In genomic region chr5:59608745-59609144, GRCh38 we compare ENCODE assay signal across 11 cellular contexts.
DNase-seq lines count a peak whose midpoint lies in the region; ATAC-seq and TF ChIP-seq lines count a peak whose summit lies in the region.
"Had no signal": no experiment of that assay in that cellular context is flagged by ENCODE, and none has a peak within 500 bp of the region (broad histone marks: within the 10 kb centered on the region; RNA-seq: fewer than 3 reads in every experiment).

No MANE protein-coding gene starts in this region.

- H3K27me3 ChIP-seq in Loucy (ENCODE audit: insufficient read depth, low read length, poor library complexity, severe bottlenecking) (no peaks in the 10 kb centered on the region), foreskin keratinocyte (no peaks in the 10 kb centered on the region)

- H3K36me3 ChIP-seq in Loucy (ENCODE audit: insufficient read depth, low read length), result no peaks in the 10 kb centered on the region

- H2AFZ ChIP-seq in Loucy (ENCODE audit: low read length), result no peak overlapping the region

- H3K4me3 ChIP-seq in Loucy (ENCODE audit: low read length, poor library complexity, severe bottlenecking), result peak overlapping the region; percentile 18

- H3K4me2 ChIP-seq in Loucy (ENCODE audit: low read depth, low read length, poor library complexity, severe bottlenecking), result peak overlapping the region; percentile 58

- H3F3A ChIP-seq in Loucy (ENCODE audit: low read depth), result no peaks in the 10 kb centered on the region

- no peaks in the 10 kb centered on the region for H3K9me2 ChIP-seq in Loucy (replicated peaks; ENCODE audit: low read depth, low read length)

- no peaks in the 10 kb centered on the region for H4K20me1 ChIP-seq in Loucy (ENCODE audit: insufficient read depth, low read length, poor library complexity, severe bottlenecking)

- no peaks in the 10 kb centered on the region for H3K9me3 ChIP-seq in Loucy (ENCODE audit: insufficient read depth, low read depth, low read length)

- no peak overlapping the region for H3K27ac ChIP-seq in foreskin keratinocyte

- no peak overlapping the region for H3K9ac ChIP-seq in Loucy (ENCODE audit: low read depth, low read length, poor library complexity, severe bottlenecking)

- peak; percentile 23 to 60 for ATAC-seq in activated CD4-positive, CD25-positive, alpha-beta regulatory T cell treated with anti-CD3 and anti-CD28 coated beads, Interleukin-2, amount 50 U/mL, for 24 hours
- ATAC-seq in foreskin keratinocyte (peak; percentile 54), HG02970 (IDR thresholded peaks at IDR 0.05; ENCODE audit: low FRiP score, unreplicated experiment) (no peak)
- ATAC-seq: right cardiac atrium had no signal

- H3K4me1 ChIP-seq in Loucy (ENCODE audit: insufficient read depth, low read length, poor library complexity, severe bottlenecking), result peaks cover 21% of the 10 kb centered on the region
- H3K4me1 ChIP-seq in foreskin keratinocyte, result no peaks in the 10 kb centered on the region

- no peak for DNase-seq in activated CD4-positive, CD25-positive, alpha-beta regulatory T cell (lab: John Stamatoyannopoulos, UW)
- peak; percentile 45 for DNase-seq in HCEC 1CT
- DNase-seq in foreskin keratinocyte, result no peak
- no peak for DNase-seq in NCI-H526 (lab: John Stamatoyannopoulos, UW)
- no peak for DNase-seq in medulla oblongata (ENCODE audit: extremely low spot score)
- DNase-seq: DMS153; NK-92 treated with Interleukin-12 subunit alpha and Interleukin-12 subunit beta, amount 100 ng/mL, for 24 hours; right cardiac atrium had no signal

- no peaks in the 10 kb centered on the region for H3K79me2 ChIP-seq in Loucy (ENCODE audit: insufficient read depth, low read length)

- TF ChIP-seq CTCF in Loucy (conservative IDR thresholded peaks at IDR 0.05; ENCODE audit: low read length) (no peak), foreskin keratinocyte (conservative IDR thresholded peaks at IDR 0.05) (no peak)
